ENCODE assay signal across 33 cellular contexts in genomic region chr4:76886214-76886613, GRCh38. TPM values are rescaled to one million over a fixed set of nuclear protein-coding genes. Genes with fewer than 3 reads are reported as not detected.
"Had no signal": no experiment of that assay in that cellular context is flagged by ENCODE, and none has a peak within 500 bp of the region (broad histone marks: within the 10 kb centered on the region; RNA-seq: fewer than 3 reads in every experiment).

No MANE protein-coding gene starts in this region.

- DNase-seq: activated B cell treated with CpG ODN at 0.5 μM for 24 hours; activated CD4-positive, alpha-beta memory T cell treated with anti-CD3 and anti-CD28 coated beads for 36 hours; activated CD4-positive, alpha-beta T cell treated with anti-CD3 and anti-CD28 coated beads for 4 hours; activated CD4-positive, alpha-beta T cell treated with anti-CD3 and anti-CD28 coated beads, Interleukin-2, amount 10 ng/mL, durations not matched to agents 24 days and 14 days; activated CD4-positive, alpha-beta T cell treated with anti-CD3 and anti-CD28 coated beads, Interleukin-2, amount 50 U/mL, for 1 hour; activated CD4-positive, alpha-beta T cell treated with anti-CD3 and anti-CD28 coated beads, Interleukin-2, amount 50 U/mL, for 4 hours; activated CD4-positive, CD25-positive, alpha-beta regulatory T cell treated with anti-CD3 and anti-CD28 coated beads, Interleukin-2, amount 50 U/mL, for 72 hours; activated CD8-positive, alpha-beta memory T cell treated with anti-CD3 and anti-CD28 coated beads, Interleukin-2, amount 50 U/mL, for 4 hours; activated CD8-positive, alpha-beta T cell treated with anti-CD3 and anti-CD28 coated beads for 36 hours; activated effector memory CD4-positive, alpha-beta T cell treated with anti-CD3 and anti-CD28 coated beads, Interleukin-2, amount 50 U/mL, for 16 hours; activated gamma-delta T cell treated with Interleukin-2 at 50 U/mL for 16 hours; activated naive CD4-positive, alpha-beta T cell; activated naive CD4-positive, alpha-beta T cell treated with anti-CD3 and anti-CD28 coated beads for 36 hours; activated naive CD4-positive, alpha-beta T cell treated with anti-CD3 and anti-CD28 coated beads, Interleukin-2, amount 50 U/mL, for 16 hours; activated naive CD8-positive, alpha-beta T cell treated with anti-CD3 and anti-CD28 coated beads for 36 hours; activated T-cell treated with anti-CD3 and anti-CD28 coated beads for 4 hours; activated T-cell treated with anti-CD3 and anti-CD28 coated beads, Interleukin-2, amount 50 U/mL, for 1 hour; activated T-cell treated with anti-CD3 and anti-CD28 coated beads, Interleukin-2, amount 50 U/mL, for 4 hours; activated T-cell treated with anti-CD3 and anti-CD28 coated beads, Interleukin-2, amount 50 U/mL, for 72 hours; adrenal gland; amniotic stem cell; aorta; body of pancreas; brain microvascular endothelial cell; caudate nucleus; cerebellar nuclear complex; T-helper 2 cell; T-helper 9 cell had no signal

- ATAC-seq: activated CD8-positive, alpha-beta T cell treated with anti-CD3 and anti-CD28 coated beads for 36 hours; activated naive CD4-positive, alpha-beta T cell treated with anti-CD3 and anti-CD28 coated beads, Interleukin-2, amount 50 U/mL, for 72 hours; activated T-cell treated with anti-CD3 and anti-CD28 coated beads, Interleukin-2, amount 50 U/mL, for 4 hours; activated T-cell treated with anti-CD3 and anti-CD28 coated beads, Interleukin-2, amount 50 U/mL, for 72 hours; activated T-helper 17 cell treated with anti-CD3 and anti-CD28 coated beads, Interleukin-2, amount 50 U/mL, for 72 hours; body of pancreas had no signal

- H3K9me3 ChIP-seq: adrenal gland, body of pancreas had no signal

- H3K4me1 ChIP-seq: adrenal gland, body of pancreas had no signal

- H3K27ac ChIP-seq: adrenal gland, body of pancreas, brain microvascular endothelial cell, cardiac muscle cell, VCaP had no signal

- H3K4me3 ChIP-seq: adrenal gland, body of pancreas, cardiac muscle cell had no signal

- H3K36me3 ChIP-seq: adrenal gland, brain microvascular endothelial cell, cardiac muscle cell had no signal

- H3K27me3 ChIP-seq: adrenal gland, body of pancreas, brain microvascular endothelial cell had no signal

RNA-seq across cellular contexts. Expression of gene SOWAHB, which starts 11.7 kb away (rescaled TPM):
- total RNA-seq: activated B cell treated with CpG ODN at 0.5 μM for 24 hours; activated CD4-positive, alpha-beta memory T cell treated with anti-CD3 and anti-CD28 coated beads for 36 hours; activated CD4-positive, alpha-beta T cell treated with anti-CD3 and anti-CD28 coated beads, Interleukin-2, amount 10 ng/mL, durations not matched to agents 24 days and 14 days; activated CD8-positive, alpha-beta T cell treated with anti-CD3 and anti-CD28 coated beads for 36 hours; activated naive CD4-positive, alpha-beta T cell treated with anti-CD3 and anti-CD28 coated beads for 36 hours; activated naive CD4-positive, alpha-beta T cell treated with anti-CD3 and anti-CD28 coated beads, Interleukin-2, amount 50 U/mL, for 72 hours; activated T-cell treated with anti-CD3 and anti-CD28 coated beads, Interleukin-2, amount 50 U/mL, for 72 hours; activated T-helper 1 cell treated with anti-CD3 and anti-CD28 coated beads, Interleukin-12 subunit alpha, Interleukin-12 subunit beta, Interleukin-2, Interleukin-4 antibody, amounts not matched to agents 30 ng/mL and 10 ng/mL and 1 ng/mL, durations not matched to agents 14 hours and 24 hours and 36 hours; activated T-helper 17 cell treated with anti-CD3 and anti-CD28 coated beads, Interleukin-2, amount 50 U/mL, for 72 hours had no signal
